Comparison of ENCODE assay signal across 1 cellular context in genomic region chr21:42860345-42860744, GRCh38.
TF ChIP-seq lines count a peak whose summit lies in the region.

No MANE protein-coding gene starts in this region.

TF ChIP-seq in GM23338, 12 proteins besides CTCF, POLR2A, EP300 and RAD21 (continued from another document):
- no peak for TF ChIP-seq ZNF462 (CRISPR knock-in tag; IDR thresholded peaks at IDR 0.05)
